15 cellular contexts compared by ENCODE assay signal in genomic region chr5:171978519-171978918, GRCh38. TPM values are rescaled to one million over a fixed set of nuclear protein-coding genes. Genes with fewer than 3 reads are reported as not detected.
DNase-seq lines count a peak whose midpoint lies in the region; ATAC-seq and FAIRE-seq lines count a peak whose summit lies in the region.
"Had no signal": no experiment of that assay in that cellular context is flagged by ENCODE, and none has a peak within 500 bp of the region (broad histone marks: within the 10 kb centered on the region; RNA-seq: fewer than 3 reads in every experiment).

No MANE protein-coding gene starts in this region.

- DNase-seq in GM18507 (ENCODE audit: extremely low spot score, insufficient read length, low read depth) (no peak), immature natural killer cell (no peak), T1000 (lab: John Stamatoyannopoulos, UW) (no peak), G401 (ENCODE audit: low spot score) (no peak)
- DNase-seq: activated CD4-positive, alpha-beta T cell treated with anti-CD3 and anti-CD28 coated beads for 4 hours; activated naive CD4-positive, alpha-beta T cell treated with Interleukin-2 at 50 U/mL for 16 hours; NCI-H1105 treated with DMSO at 0.1 percent for 48 hours; NCI-H526; occipital lobe; stimulated activated CD4-positive, alpha-beta T cell treated with anti-CD3 and anti-CD28 coated beads, Interleukin-12 subunit alpha, Interleukin-12 subunit beta, amount 100 ng/mL, for 4 hours had no signal

- peaks cover 78 to 88% of the 10 kb centered on the region in 2 donors for H3K4me1 Mint-ChIP-seq in immature natural killer cell

- peak overlapping the region in 5 of 6 donors; percentile 28 to 82 (median 51) for H3K27ac Mint-ChIP-seq in immature natural killer cell

- H3K4me3 Mint-ChIP-seq in immature natural killer cell = peak overlapping the region; percentile 36 to 75 (median 72)

- peak; percentile 81 for FAIRE-seq in GM18507 (lab: Jason Lieb, UNC)

- peaks cover 0 to 13% (median 5%) of the 10 kb centered on the region in 6 donors for H3K9me3 Mint-ChIP-seq in immature natural killer cell

- ATAC-seq in GM21619 (IDR thresholded peaks at IDR 0.05; ENCODE audit: unreplicated experiment) = peak; percentile 55
- ATAC-seq in HG03460 (IDR thresholded peaks at IDR 0.05; ENCODE audit: unreplicated experiment) = peak; percentile 69
- ATAC-seq in GM19023 (IDR thresholded peaks at IDR 0.05; ENCODE audit: unreplicated experiment) = no peak
- no peak for ATAC-seq in HG02798 (IDR thresholded peaks at IDR 0.05; ENCODE audit: poor library complexity, unreplicated experiment)
- ATAC-seq: left lobe of liver had no signal

- peaks cover 3 to 7% (median 6%) of the 10 kb centered on the region in 3 donors for H3K36me3 Mint-ChIP-seq in immature natural killer cell

- H3K27me3 Mint-ChIP-seq in immature natural killer cell (ENCODE audit: low read depth in 3 of 3) = peaks cover 0 to 2% (median 0%) of the 10 kb centered on the region in 3 donors

- in situ Hi-C loops in G401 (cut with HindIII; ENCODE audit: low sequenced_read_pairs) = no loop called here

RNA-seq across cellular contexts. Expression of gene FBXW11, which starts 27.9 kb away (rescaled TPM):
- 10 to 100 TPM; 13.6 to 29.1 (median 17.8) TPM for polyA plus RNA-seq in immature natural killer cell
- total RNA-seq in G401 (2014; rRNA removed; shearing (Covaris generic)) = 35.4 and 68.7 TPM in 2 replicates

Comparison
In these comparisons a context has a peak if more than half of its experiments do, and no peak if none do; other contexts are left out.
1. ATAC-seq: peak in GM21619 (single experiment) and HG03460 (single experiment); none in GM19023 (single experiment) and HG02798 (single experiment).